9 cellular contexts compared by ENCODE assay signal in genomic region chr3:75643031-75643800, GRCh38. TPM values are rescaled to one million over a fixed set of nuclear protein-coding genes. Genes with fewer than 3 reads are reported as not detected.
DNase-seq lines count a peak whose midpoint lies in the region; ATAC-seq, FAIRE-seq and TF ChIP-seq lines count a peak whose summit lies in the region.
"Not testable (repeated sequence)": the region's sequence is repeated elsewhere in the genome, so short reads cannot be mapped to it uniquely, and the experiment has no call there.
"Had no signal": no experiment of that assay in that cellular context is flagged by ENCODE, and none has a peak within 500 bp of the region (broad histone marks: within the 10 kb centered on the region; RNA-seq: fewer than 3 reads in every experiment).

No MANE protein-coding gene starts in this region.

- not testable (repeated sequence) for H3K9ac ChIP-seq in SK-N-SH

- 14% methylated on average over 20 of the region's 20 CpGs for WGBS in SK-N-SH (ENCODE audit: low lambda C conversion rate)
- WGBS in adrenal gland, 4 donors, result 10 to 25% (median 18%) methylated on average over 17 to 20 of the region's 20 CpGs
- WGBS in psoas muscle, 3 donors, result 19 to 24% (median 20%) methylated on average over 20 of the region's 20 CpGs

- DNase-seq in HT-29 (ENCODE audit: low spot score), result peak; percentile 3
- DNase-seq in SK-N-SH, left lung, psoas muscle: not testable (repeated sequence)
- DNase-seq in adrenal gland, result peak in 3 of 7 donors; percentile 17 to 45 (median 32)
- DNase-seq in epithelial cell of esophagus (ENCODE audit: low read depth), result peak; percentile 38

- not testable (repeated sequence) for TF ChIP-seq EP300 in SK-N-SH (IDR thresholded peaks at IDR 0.05; ENCODE audit: borderline replicate concordance in 1 of 2, low read depth in 1 of 2, low read length in 1 of 2)

- H3K4me2 ChIP-seq in SK-N-SH, result 0 out of 2 replicates have a peak overlapping the region, but pooled peaks have one; percentile 89

- not testable (repeated sequence) for TF ChIP-seq POLR2A in adrenal gland (IDR thresholded peaks at IDR 0.05)

- H2AFZ ChIP-seq in ACC112 (ENCODE audit: low read length, unreplicated experiment); SK-N-SH (ENCODE audit: low read depth): not testable (repeated sequence)

- TF ChIP-seq RAD21 in SK-N-SH (IDR thresholded peaks at IDR 0.05; ENCODE audit: low read length), result peak; percentile 59

- H3K27ac ChIP-seq in ACC112 (ENCODE audit: low read depth, low read length); SK-N-SH (ENCODE audit: low read depth in 2 of 2, low read length in 1 of 2); adrenal gland; left lung; psoas muscle: not testable (repeated sequence)

- not testable (repeated sequence) for H3K9me2 ChIP-seq in SK-N-SH

- CTCF ChIA-PET in SK-N-SH (lab: Yijun Ruan, JAX), result interaction anchor here (0.8 to 2.0 kb wide), 3 partner anchors 63 to 451 kb away, joined by 3 to 6 read pairs (median 4); no protein-coding TSS in a partner anchor

- not testable (repeated sequence) for ATAC-seq in left lung, psoas muscle

- FAIRE-seq in G401.6 (lab: Jason Lieb, UNC), result peak; percentile 41

- POLR2A ChIA-PET in SK-N-SH (lab: Yijun Ruan, JAX), result not testable (repeated sequence)

- H4K20me1 ChIP-seq in SK-N-SH (ENCODE audit: insufficient read depth), result not testable (repeated sequence)

- intact Hi-C loops in adrenal gland (cut with DNase I); left lung (cut with DNase I): not testable (repeated sequence)
- intact Hi-C loops in psoas muscle (cut with DNase I), result loop anchor here in 1 of 2 donors (5.0 to 10.0 kb wide), 2 partner anchors 348 to 1376 kb away; no protein-coding TSS in a partner anchor

- not testable (repeated sequence) for H3K79me2 ChIP-seq in ACC112 (ENCODE audit: control insufficient read depth, insufficient read depth, low read length, unreplicated experiment); SK-N-SH (ENCODE audit: insufficient read depth)

- H3K4me1 ChIP-seq in ACC112 (ENCODE audit: control insufficient read depth, insufficient read depth, low read length, unreplicated experiment); SK-N-SH (ENCODE audit: control insufficient read depth in 1 of 2, insufficient read depth in 2 of 2, low read depth in 1 of 2, low read length in 1 of 2); adrenal gland (replicated peaks in 1 of 2); left lung; psoas muscle: not testable (repeated sequence)

- H3F3A ChIP-seq in SK-N-SH (replicated peaks; ENCODE audit: insufficient read depth), result not testable (repeated sequence)

- H3K36me3 ChIP-seq in ACC112 (ENCODE audit: insufficient read depth, low read length); SK-N-SH (replicated peaks in 1 of 2; ENCODE audit: control insufficient read depth in 1 of 2, insufficient read depth in 2 of 2, low read length in 1 of 2); adrenal gland (replicated peaks in 1 of 2); left lung; psoas muscle (ENCODE audit: insufficient read depth in 1 of 2, low read depth in 1 of 2): not testable (repeated sequence)

- peak overlapping the region; percentile 59 for H3K4me3 ChIP-seq in ACC112 (ENCODE audit: low read depth, low read length)
- peak overlapping the region in 1 of 2 experiments; percentile 19; a peak in 1 of 4 replicates for H3K4me3 ChIP-seq in SK-N-SH (ENCODE audit: low read depth in 2 of 2, low read length in 1 of 2)
- H3K4me3 ChIP-seq in adrenal gland; epithelial cell of esophagus (ENCODE audit: low read length); left lung: not testable (repeated sequence)
- H3K4me3 ChIP-seq in psoas muscle, result peak overlapping the region; percentile 46

- TF ChIP-seq CTCF in SK-N-SH (IDR thresholded peaks at IDR 0.05) (peak; percentile 54), adrenal gland (IDR thresholded peaks at IDR 0.05) (peak; percentile 11 to 64 (median 42)), epithelial cell of esophagus (IDR thresholded peaks at IDR 0.05; ENCODE audit: insufficient read depth, low read depth, low read length, missing control alignments) (peak; percentile 42), left lung (IDR thresholded peaks at IDR 0.05) (peak; percentile 34 to 46), psoas muscle (IDR thresholded peaks at IDR 0.05) (peak; percentile 55)

- not testable (repeated sequence) for H3K27me3 ChIP-seq in ACC112 (ENCODE audit: insufficient read depth, low read length); SK-N-SH (ENCODE audit: insufficient read depth); adrenal gland; left lung; psoas muscle (ENCODE audit: insufficient read depth in 3 of 3, low read length in 2 of 3)

- not testable (repeated sequence) for H3K9me3 ChIP-seq in SK-N-SH; adrenal gland (replicated peaks in 1 of 3); left lung; psoas muscle

TF ChIP-seq in SK-N-SH, 30 proteins besides CTCF, POLR2A, EP300 and RAD21:
- peak; percentile 29; the same call in 1 of the 2 replicates for TF ChIP-seq SMC3 (IDR thresholded peaks at IDR 0.05; ENCODE audit: low read depth, low read length)

RNA-seq across cellular contexts. Expression of gene FRG2C, which starts 20.9 kb away (rescaled TPM):
- not detected in 2 replicates for total RNA-seq in HT-29 (2014; rRNA removed; shearing (Covaris generic))
- polyA plus RNA-seq in SK-N-SH (2012; rRNA removed), result not detected in 2 replicates
- 0.01 TPM in 1 of 2 replicates, not detected in the other for polyA plus RNA-seq in SK-N-SH (2012; cell fraction: cytosol; rRNA removed)
- 0.02 TPM in 2 replicates for polyA plus RNA-seq in SK-N-SH (2012; cell fraction: nucleus; rRNA removed)
- not detected for total RNA-seq in adrenal gland
- not detected for polyA plus RNA-seq in adrenal gland
- not detected for total RNA-seq in left lung
- total RNA-seq in psoas muscle, result not detected
- not detected for polyA plus RNA-seq in psoas muscle
- total RNA-seq: cardiac septum had no signal
